ENCODE assay signal across 9 cellular contexts in the genomic region with DNA sequence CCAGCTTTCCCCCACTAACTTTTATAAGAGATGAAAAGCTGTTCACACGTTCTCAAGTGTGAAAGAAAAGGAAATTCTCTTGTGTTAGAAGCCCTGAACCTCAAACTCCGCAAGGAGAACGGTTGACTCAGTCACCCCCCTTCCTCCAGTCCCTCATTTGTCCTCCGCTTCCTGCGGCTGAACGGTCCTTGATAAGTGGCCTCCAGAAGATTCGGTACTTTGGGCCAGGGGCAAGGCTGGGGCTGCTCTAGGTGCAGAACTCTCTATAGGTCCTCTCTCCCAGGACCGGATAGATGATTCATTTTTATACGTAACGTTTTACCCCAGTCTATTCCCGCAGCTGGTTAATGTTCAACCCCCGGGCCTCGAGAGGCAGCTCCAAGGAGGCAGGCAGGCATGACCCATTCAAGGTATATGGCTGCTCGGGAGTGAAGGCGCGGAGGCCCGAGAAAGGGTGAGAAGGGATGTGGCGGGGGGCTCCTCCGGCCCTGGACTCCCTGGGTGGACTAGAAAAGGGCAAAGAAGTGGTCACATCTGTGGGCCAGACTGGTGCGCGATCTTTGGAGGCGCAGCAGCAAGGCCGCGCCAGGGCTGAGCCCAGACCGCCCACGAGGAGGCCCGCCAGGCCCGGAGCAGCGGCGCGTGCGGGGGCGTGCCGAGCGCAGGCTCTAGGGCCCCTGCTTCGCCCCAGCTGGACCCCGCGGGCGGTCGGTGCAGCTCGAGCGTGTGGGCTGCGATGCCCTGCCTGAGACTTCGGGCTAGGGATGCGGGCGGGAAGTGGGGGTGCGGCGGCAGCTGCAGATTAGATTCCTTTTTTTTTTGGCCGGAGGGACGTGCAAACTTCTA. TPM values are rescaled to one million over a fixed set of nuclear protein-coding genes. Genes with fewer than 3 reads are reported as not detected.
DNase-seq lines count a peak whose midpoint lies in the region; ATAC-seq, FAIRE-seq and TF ChIP-seq lines count a peak whose summit lies in the region.
"Had no signal": no experiment of that assay in that cellular context is flagged by ENCODE, and none has a peak within 500 bp of the region (broad histone marks: within the 10 kb centered on the region; RNA-seq: fewer than 3 reads in every experiment).

No MANE protein-coding gene starts in this region.

- CTCF ChIA-PET in K562 (lab: Yijun Ruan, JAX; ENCODE audit: low intra/inter-chr PET ratio): no interaction called here

- no TSS peak for BruUV-seq in K562 (replicated peaks; lab: Mats Ljungman, UMichigan)

- POLR2A ChIA-PET in K562 (lab: Yijun Ruan, JAX): interaction anchor here (0.5 to 1.3 kb wide), 4 partner anchors 8 to 665 kb away, joined by 3 to 4 read pairs (median 3); no protein-coding TSS in a partner anchor

- H3K27ac Mint-ChIP-seq in stimulated activated effector memory CD8-positive, alpha-beta T cell treated with anti-CD3 and anti-CD28 coated beads, Interleukin-12 subunit alpha, Interleukin-12 subunit beta, amount 100 ng/mL, for 72 hours: no peak overlapping the region
- no peak overlapping the region for H3K27ac Mint-ChIP-seq in stimulated activated memory B cell treated with anti-CD40 and anti-IgM and Interleukin-4, amounts not matched to agents 10 μg/mL and 1 μg/mL and 100 μg/mL, for 72 hours

- ATAC-seq in HG02870 (IDR thresholded peaks at IDR 0.05; ENCODE audit: unreplicated experiment) (peak; percentile 44), K562 (peak; percentile 52; the same call in 2 of the 3 replicates)
- peak; percentile 28 for ATAC-seq in stimulated activated effector memory CD8-positive, alpha-beta T cell treated with anti-CD3 and anti-CD28 coated beads, Interleukin-12 subunit alpha, Interleukin-12 subunit beta, amount 100 ng/mL, for 72 hours
- ATAC-seq in stimulated activated memory B cell treated with anti-CD40 and anti-IgM and Interleukin-4, amounts not matched to agents 10 μg/mL and 1 μg/mL and 100 μg/mL, for 72 hours: no peak

- H3K4me1 ChIP-seq in K562 (replicated peaks in 1 of 2; ENCODE audit: control insufficient read depth in 2 of 2, insufficient read depth in 2 of 2, low read length in 2 of 2) (peaks cover 0 to 9% of the 10 kb centered on the region in 2 experiments; a peak in 2 of 5 replicates), uterus (no peaks in the 10 kb centered on the region)
- H3K4me1 ChIP-seq: HAP-1 had no signal

- H3K27ac ChIP-seq in K562 (ENCODE audit: extremely low read depth, low read depth, low read length): no peak overlapping the region
- no peak overlapping the region for H3K27ac ChIP-seq in uterus

- DNase-seq in GM19238 (ENCODE audit: insufficient read length, low spot score) (peak; percentile 50), K562 (ENCODE audit: extremely low read depth in 1 of 4, low spot score in 3 of 4) (no peak), uterus (no peak), DMS114 treated with DMSO at 0.1 percent for 48 hours (lab: John Stamatoyannopoulos, UW; ENCODE audit: unreplicated experiment) (no peak)
- no peak for DNase-seq in stimulated activated effector memory CD8-positive, alpha-beta T cell treated with anti-CD3 and anti-CD28 coated beads, Interleukin-12 subunit alpha, Interleukin-12 subunit beta, amount 100 ng/mL, for 72 hours (ENCODE audit: low spot score in 2 of 2)
- no peak for DNase-seq in activated CD4-positive, alpha-beta T cell treated with anti-CD3 and anti-CD28 coated beads for 4 hours

- H3K4me2 ChIP-seq in K562 (ENCODE audit: insufficient read depth, low read length): no peak overlapping the region

- no peaks in the 10 kb centered on the region for H3K9me3 Mint-ChIP-seq in stimulated activated effector memory CD8-positive, alpha-beta T cell treated with anti-CD3 and anti-CD28 coated beads, Interleukin-12 subunit alpha, Interleukin-12 subunit beta, amount 100 ng/mL, for 72 hours
- H3K9me3 Mint-ChIP-seq in stimulated activated memory B cell treated with anti-CD40 and anti-IgM and Interleukin-4, amounts not matched to agents 10 μg/mL and 1 μg/mL and 100 μg/mL, for 72 hours: no peaks in the 10 kb centered on the region

- in situ Hi-C loops in K562 (cut with MboI): no loop called here

- H3K36me3 ChIP-seq in K562 (ENCODE audit: control insufficient read depth, insufficient read depth, low read length) (no peaks in the 10 kb centered on the region), uterus (no peaks in the 10 kb centered on the region)
- H3K36me3 ChIP-seq: HAP-1 had no signal

- H3K4me1 Mint-ChIP-seq in stimulated activated effector memory CD8-positive, alpha-beta T cell treated with anti-CD3 and anti-CD28 coated beads, Interleukin-12 subunit alpha, Interleukin-12 subunit beta, amount 100 ng/mL, for 72 hours: no peaks in the 10 kb centered on the region
- H3K4me1 Mint-ChIP-seq in stimulated activated memory B cell treated with anti-CD40 and anti-IgM and Interleukin-4, amounts not matched to agents 10 μg/mL and 1 μg/mL and 100 μg/mL, for 72 hours: no peaks in the 10 kb centered on the region

- TF ChIP-seq CTCF in K562 (IDR thresholded peaks at IDR 0.05 in 2 of 3, conservative IDR thresholded peaks at IDR 0.05 in 1 of 3; ENCODE audit: insufficient read depth in 2 of 3, low read depth in 1 of 3, low read length in 3 of 3) (no peak), uterus (IDR thresholded peaks at IDR 0.05) (no peak)

- TF ChIP-seq EP300 in K562 (IDR thresholded peaks at IDR 0.05; ENCODE audit: low read length): no peak

- no peaks in the 10 kb centered on the region for H3K36me3 Mint-ChIP-seq in stimulated activated effector memory CD8-positive, alpha-beta T cell treated with anti-CD3 and anti-CD28 coated beads, Interleukin-12 subunit alpha, Interleukin-12 subunit beta, amount 100 ng/mL, for 72 hours
- H3K36me3 Mint-ChIP-seq in stimulated activated memory B cell treated with anti-CD40 and anti-IgM and Interleukin-4, amounts not matched to agents 10 μg/mL and 1 μg/mL and 100 μg/mL, for 72 hours: no peaks in the 10 kb centered on the region

- H4K20me1 ChIP-seq in K562 (replicated peaks; ENCODE audit: control insufficient read depth, insufficient read depth, low read length): no peaks in the 10 kb centered on the region

- 7% methylated on average over 38 of the region's 50 CpGs for WGBS in K562 (ENCODE audit: insufficient coverage, low coverage, missing lambda C conversion rate)

- H3K4me3 ChIP-seq in K562 (no peak overlapping the region), uterus (no peak overlapping the region)
- H3K4me3 ChIP-seq: HAP-1 had no signal

- intact Hi-C loops in K562 (cut with micrococcal nuclease) (no loop called here), uterus (cut with DNase I; ENCODE audit: low total_unique reads) (no loop called here)

- FAIRE-seq in K562 (lab: Jason Lieb, UNC): no peak

- H3K79me2 ChIP-seq in K562 (ENCODE audit: control insufficient read depth, insufficient read depth, low read length): no peaks in the 10 kb centered on the region

- TF ChIP-seq POLR2A in K562 (conservative IDR thresholded peaks at IDR 0.05): no peak
- TF ChIP-seq POLR2A in uterus (IDR thresholded peaks at IDR 0.05): no peak

- no peaks in the 10 kb centered on the region for H3K9me1 ChIP-seq in K562 (ENCODE audit: control insufficient read depth, insufficient read depth, low read length)

- no peak for TF ChIP-seq RAD21 in K562 (CRISPR knock-in tag; conservative IDR thresholded peaks at IDR 0.05 in 1 of 2, IDR thresholded peaks at IDR 0.05 in 1 of 2)

- H3K27me3 ChIP-seq in K562 (ENCODE audit: control insufficient read depth in 2 of 2, insufficient read depth in 2 of 2, low read length in 2 of 2) (peaks cover 42 to 53% of the 10 kb centered on the region in 2 experiments; a peak in 4 of 5 replicates), uterus (peaks cover 0 to 80% of the 10 kb centered on the region in 2 donors)

- no peak overlapping the region for H3K9ac ChIP-seq in K562 (ENCODE audit: insufficient read depth in 1 of 2, low read depth in 2 of 2, low read length in 2 of 2)

- no peak overlapping the region for H2AFZ ChIP-seq in K562 (ENCODE audit: low read depth, low read length)

- H3K9me3 ChIP-seq in K562 (replicated peaks; ENCODE audit: control insufficient read depth, insufficient read depth, low read depth, low read length) (no peaks in the 10 kb centered on the region), uterus (no peaks in the 10 kb centered on the region)
- H3K9me3 ChIP-seq: HAP-1 had no signal

- no peak overlapping the region for H3K4me3 Mint-ChIP-seq in stimulated activated effector memory CD8-positive, alpha-beta T cell treated with anti-CD3 and anti-CD28 coated beads, Interleukin-12 subunit alpha, Interleukin-12 subunit beta, amount 100 ng/mL, for 72 hours
- no peak overlapping the region for H3K4me3 Mint-ChIP-seq in stimulated activated memory B cell treated with anti-CD40 and anti-IgM and Interleukin-4, amounts not matched to agents 10 μg/mL and 1 μg/mL and 100 μg/mL, for 72 hours

- peaks cover 80% of the 10 kb centered on the region for H3K27me3 Mint-ChIP-seq in stimulated activated memory B cell treated with anti-CD40 and anti-IgM and Interleukin-4, amounts not matched to agents 10 μg/mL and 1 μg/mL and 100 μg/mL, for 72 hours

TF ChIP-seq in K562, 482 proteins besides CTCF, POLR2A, EP300 and RAD21 (continues in another document):
- TF ChIP-seq, protein P1, sequence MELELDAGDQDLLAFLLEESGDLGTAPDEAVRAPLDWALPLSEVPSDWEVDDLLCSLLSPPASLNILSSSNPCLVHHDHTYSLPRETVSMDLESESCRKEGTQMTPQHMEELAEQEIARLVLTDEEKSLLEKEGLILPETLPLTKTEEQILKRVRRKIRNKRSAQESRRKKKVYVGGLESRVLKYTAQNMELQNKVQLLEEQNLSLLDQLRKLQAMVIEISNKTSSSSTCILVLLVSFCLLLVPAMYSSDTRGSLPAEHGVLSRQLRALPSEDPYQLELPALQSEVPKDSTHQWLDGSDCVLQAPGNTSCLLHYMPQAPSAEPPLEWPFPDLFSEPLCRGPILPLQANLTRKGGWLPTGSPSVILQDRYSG (tag; conservative IDR thresholded peaks at IDR 0.05; ENCODE audit: low read depth): no peak

RNA-seq across cellular contexts. Expression of a gene that starts 11.7 kb away (rescaled TPM):
- not detected in 2 replicates for total RNA-seq in K562 (2011; cell fraction: chromatin; rRNA removed; ENCODE audit: low replicate concordance)
- total RNA-seq in K562 (2011; cell fraction: nucleolus; rRNA removed): not detected in 2 replicates
- not detected in 2 replicates for total RNA-seq in K562 (2011; cell fraction: nucleoplasm; rRNA removed)
- total RNA-seq in K562 (2014; rRNA removed): not detected in 2 replicates
- not detected in 2 replicates for total RNA-seq in K562 (2014; rRNA removed; fragmentation: Illumina TruSeq; extraction: Trizol)
- total RNA-seq in K562 (2015; rRNA removed; fragmentation: Illumina TruSeq; extraction: Trizol): not detected in 2 replicates
- total RNA-seq in K562 (2021): not detected in 2 replicates
- 0.08 TPM in 1 of 2 replicates, not detected in the other for polyA plus RNA-seq in K562 (2011; rRNA removed)
- 0.04 and 0.13 TPM in 2 replicates for polyA plus RNA-seq in K562 (2011; cell fraction: cytosol; rRNA removed)
- 0.04 and 0.09 TPM in 2 replicates for polyA plus RNA-seq in K562 (2011; cell fraction: nucleus; rRNA removed)
- polyA plus RNA-seq in K562 (2012): not detected in 2 replicates
- not detected in 2 replicates for polyA plus RNA-seq in K562 (2014; fragmentation: Illumina TruSeq; extraction: Trizol)
- polyA plus RNA-seq in K562 (2014; fragmentation: Nextera tagmentation; extraction: Ambion mirVana): not detected
- polyA plus RNA-seq in K562 (2014; rRNA removed): 0.40 TPM in 1 of 2 replicates, not detected in the other
- not detected in 2 replicates for polyA minus RNA-seq in K562 (2011; rRNA and poly(A)+ RNA removed)
- not detected in 2 replicates for polyA minus RNA-seq in K562 (2011; cell fraction: cytosol; rRNA and poly(A)+ RNA removed)
- polyA minus RNA-seq in K562 (2011; cell fraction: nucleus; rRNA and poly(A)+ RNA removed): not detected in 2 replicates
- under 1 TPM in 1 of 4 donors, not detected in 3; 0.14 TPM for total RNA-seq in uterus
